ENCODE assay signal across 9 cellular contexts in genomic region chr20:24773751-24774201, GRCh38.
DNase-seq lines count a peak whose midpoint lies in the region; ATAC-seq lines count a peak whose summit lies in the region.
"Had no signal": no experiment of that assay in that cellular context is flagged by ENCODE, and none has a peak within 500 bp of the region (broad histone marks: within the 10 kb centered on the region; RNA-seq: fewer than 3 reads in every experiment).

No MANE protein-coding gene starts in this region.

- H3K9me3 Mint-ChIP-seq in CD8-positive, alpha-beta memory T cell, result peaks cover 4 to 13% (median 7%) of the 10 kb centered on the region in 5 donors

- H3K27me3 ChIP-seq in CD8-positive, alpha-beta memory T cell (ENCODE audit: insufficient read depth, low read length, poor library complexity, severe bottlenecking), result no peaks in the 10 kb centered on the region

- intact Hi-C loops in left ventricle myocardium superior (cut with micrococcal nuclease), result no loop called here

- no peaks in the 10 kb centered on the region for H3K36me3 ChIP-seq in CD8-positive, alpha-beta memory T cell (ENCODE audit: insufficient read depth, low read length)

- ATAC-seq in GM19023 (IDR thresholded peaks at IDR 0.05; ENCODE audit: unreplicated experiment) (peak; percentile 68), left ventricle myocardium superior (no peak)

- no peak overlapping the region for H3K4me3 Mint-ChIP-seq in CD8-positive, alpha-beta memory T cell

- CTCF ChIA-PET in CD8-positive, alpha-beta memory T cell (lab: Charles Lee), result no interaction called here

- H3K27ac ChIP-seq in CD8-positive, alpha-beta memory T cell (ENCODE audit: low read depth, low read length), result no peak overlapping the region

- no peak overlapping the region for H3K27ac Mint-ChIP-seq in CD8-positive, alpha-beta memory T cell

- H3K4me1 ChIP-seq in CD8-positive, alpha-beta memory T cell (ENCODE audit: insufficient read depth, low read length), result no peaks in the 10 kb centered on the region

- H3K9me3 ChIP-seq in CD8-positive, alpha-beta memory T cell (ENCODE audit: low read length), result no peaks in the 10 kb centered on the region

- in situ Hi-C loops in ACHN (cut with HindIII; ENCODE audit: low pct_ligation_motif_present, low pct_unique_long_range_greater_than_20kb, low sequenced_read_pairs), result no loop called here

- H3K27me3 Mint-ChIP-seq in CD8-positive, alpha-beta memory T cell, result peaks cover 22 to 43% of the 10 kb centered on the region in 2 donors

- peak; percentile 43 for DNase-seq in ACHN
- peak; percentile 30 for DNase-seq in HK-2 (ENCODE audit: unreplicated experiment)
- DNase-seq in ecto neural progenitor cell (ENCODE audit: low spot score), result peak; percentile 3
- DNase-seq in NOMO-1 (lab: John Stamatoyannopoulos, UW; ENCODE audit: unreplicated experiment in 2 of 2), result no peak
- DNase-seq in CD8-positive, alpha-beta memory T cell, result no peak
- no peak for DNase-seq in D341Med (ENCODE audit: low spot score)
- DNase-seq in left ventricle myocardium superior, result no peak

- no peaks in the 10 kb centered on the region for H3K4me1 Mint-ChIP-seq in CD8-positive, alpha-beta memory T cell

- POLR2A ChIA-PET in CD8-positive, alpha-beta memory T cell (lab: Charles Lee), result no interaction called here

- no peak overlapping the region for H3K4me3 ChIP-seq in CD8-positive, alpha-beta memory T cell (ENCODE audit: low read length)
- H3K4me3 ChIP-seq: lung had no signal

- H3K36me3 Mint-ChIP-seq in CD8-positive, alpha-beta memory T cell, result no peaks in the 10 kb centered on the region

Comparison
In these comparisons a context has a peak if more than half of its experiments do, and no peak if none do; other contexts are left out.
1. DNase-seq: peak in ACHN (single experiment), HK-2 (single experiment) and ecto neural progenitor cell (single experiment); none in NOMO-1 (0 of 2), CD8-positive, alpha-beta memory T cell (0 of 5), D341Med (single experiment) and left ventricle myocardium superior (single experiment).